2 cellular contexts compared by ENCODE assay signal in the genomic region with DNA sequence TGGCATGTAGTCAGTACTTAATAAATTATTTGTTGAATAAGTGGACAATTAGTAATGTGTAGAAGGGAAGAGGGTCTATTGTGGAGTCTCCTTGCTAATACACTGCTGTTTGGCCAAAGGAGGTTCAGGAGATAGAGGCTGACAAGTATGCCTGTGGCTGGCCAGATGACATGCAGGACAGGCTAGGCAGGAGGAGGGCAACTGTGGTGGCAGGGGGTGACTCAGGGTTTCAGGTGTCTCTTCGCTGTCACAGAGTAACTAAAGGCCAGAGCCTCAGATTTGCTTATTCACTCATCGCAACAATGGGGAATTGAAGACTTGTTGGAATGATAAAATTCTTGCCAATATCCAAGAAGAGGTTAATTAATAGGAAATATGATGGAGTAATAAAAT.
TF ChIP-seq lines count a peak whose summit lies in the region.

No MANE protein-coding gene starts in this region.

TF ChIP-seq in HCT116, 20 proteins besides CTCF, POLR2A, EP300 and RAD21:
- TF ChIP-seq CBX3 (IDR thresholded peaks at IDR 0.05; ENCODE audit: low read depth) (no peak), SIN3A (IDR thresholded peaks at IDR 0.05; ENCODE audit: low read depth) (no peak), POLR2AphosphoS5 (IDR thresholded peaks at IDR 0.05; ENCODE audit: low read depth, low read length) (no peak), EZH2 (IDR thresholded peaks at IDR 0.05) (no peak)
TF ChIP-seq in HCT116: peak in this region for 0.

TF ChIP-seq in K562, 482 proteins besides CTCF, POLR2A, EP300 and RAD21:
- TF ChIP-seq ZNF316 (IDR thresholded peaks at IDR 0.05) (peak; percentile 78), C11orf30 (IDR thresholded peaks at IDR 0.05; ENCODE audit: low read depth) (peak; percentile 29; the same call in 1 of the 2 replicates), NCOA4 (IDR thresholded peaks at IDR 0.05; ENCODE audit: partially characterized antibody) (no peak), NFE2 (IDR thresholded peaks at IDR 0.05; ENCODE audit: low read depth) (peak; percentile 61), MAFG (tag; conservative IDR thresholded peaks at IDR 0.05) (peak; percentile 49; the same call in 1 of the 2 replicates), DPF2 (IDR thresholded peaks at IDR 0.05) (peak; percentile 37; the same call in 1 of the 2 replicates), CC2D1A (IDR thresholded peaks at IDR 0.05) (no peak), JUND (IDR thresholded peaks at IDR 0.05; ENCODE audit: borderline replicate concordance, low read depth, low read length) (no peak), JUND (tag; IDR thresholded peaks at IDR 0.05; ENCODE audit: borderline replicate concordance, low read depth, low read length) (no peak), ZBTB8A (IDR thresholded peaks at IDR 0.05; ENCODE audit: partially characterized antibody) (no peak), ZNF644 (tag; IDR thresholded peaks at IDR 0.05; ENCODE audit: low read depth) (no peak), CBFA2T3 (IDR thresholded peaks at IDR 0.05) (no peak), ZNF507 (tag; conservative IDR thresholded peaks at IDR 0.05) (no peak), SMARCB1 (IDR thresholded peaks at IDR 0.05; ENCODE audit: insufficient read length, low read depth) (no peak), SAFB (IDR thresholded peaks at IDR 0.05; ENCODE audit: borderline replicate concordance, low read depth, low read length) (no peak)
- TF ChIP-seq, protein P1, sequence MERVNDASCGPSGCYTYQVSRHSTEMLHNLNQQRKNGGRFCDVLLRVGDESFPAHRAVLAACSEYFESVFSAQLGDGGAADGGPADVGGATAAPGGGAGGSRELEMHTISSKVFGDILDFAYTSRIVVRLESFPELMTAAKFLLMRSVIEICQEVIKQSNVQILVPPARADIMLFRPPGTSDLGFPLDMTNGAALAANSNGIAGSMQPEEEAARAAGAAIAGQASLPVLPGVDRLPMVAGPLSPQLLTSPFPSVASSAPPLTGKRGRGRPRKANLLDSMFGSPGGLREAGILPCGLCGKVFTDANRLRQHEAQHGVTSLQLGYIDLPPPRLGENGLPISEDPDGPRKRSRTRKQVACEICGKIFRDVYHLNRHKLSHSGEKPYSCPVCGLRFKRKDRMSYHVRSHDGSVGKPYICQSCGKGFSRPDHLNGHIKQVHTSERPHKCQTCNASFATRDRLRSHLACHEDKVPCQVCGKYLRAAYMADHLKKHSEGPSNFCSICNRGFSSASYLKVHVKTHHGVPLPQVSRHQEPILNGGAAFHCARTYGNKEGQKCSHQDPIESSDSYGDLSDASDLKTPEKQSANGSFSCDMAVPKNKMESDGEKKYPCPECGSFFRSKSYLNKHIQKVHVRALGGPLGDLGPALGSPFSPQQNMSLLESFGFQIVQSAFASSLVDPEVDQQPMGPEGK (CRISPR knock-in tag; IDR thresholded peaks at IDR 0.05; ENCODE audit: borderline replicate concordance): no peak
- TF ChIP-seq, protein P2, sequence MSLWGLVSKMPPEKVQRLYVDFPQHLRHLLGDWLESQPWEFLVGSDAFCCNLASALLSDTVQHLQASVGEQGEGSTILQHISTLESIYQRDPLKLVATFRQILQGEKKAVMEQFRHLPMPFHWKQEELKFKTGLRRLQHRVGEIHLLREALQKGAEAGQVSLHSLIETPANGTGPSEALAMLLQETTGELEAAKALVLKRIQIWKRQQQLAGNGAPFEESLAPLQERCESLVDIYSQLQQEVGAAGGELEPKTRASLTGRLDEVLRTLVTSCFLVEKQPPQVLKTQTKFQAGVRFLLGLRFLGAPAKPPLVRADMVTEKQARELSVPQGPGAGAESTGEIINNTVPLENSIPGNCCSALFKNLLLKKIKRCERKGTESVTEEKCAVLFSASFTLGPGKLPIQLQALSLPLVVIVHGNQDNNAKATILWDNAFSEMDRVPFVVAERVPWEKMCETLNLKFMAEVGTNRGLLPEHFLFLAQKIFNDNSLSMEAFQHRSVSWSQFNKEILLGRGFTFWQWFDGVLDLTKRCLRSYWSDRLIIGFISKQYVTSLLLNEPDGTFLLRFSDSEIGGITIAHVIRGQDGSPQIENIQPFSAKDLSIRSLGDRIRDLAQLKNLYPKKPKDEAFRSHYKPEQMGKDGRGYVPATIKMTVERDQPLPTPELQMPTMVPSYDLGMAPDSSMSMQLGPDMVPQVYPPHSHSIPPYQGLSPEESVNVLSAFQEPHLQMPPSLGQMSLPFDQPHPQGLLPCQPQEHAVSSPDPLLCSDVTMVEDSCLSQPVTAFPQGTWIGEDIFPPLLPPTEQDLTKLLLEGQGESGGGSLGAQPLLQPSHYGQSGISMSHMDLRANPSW (CRISPR knock-in tag; IDR thresholded peaks at IDR 0.05): 0 out of 2 replicates have a peak, but pooled peaks have one; percentile 44
- TF ChIP-seq, protein P3, sequence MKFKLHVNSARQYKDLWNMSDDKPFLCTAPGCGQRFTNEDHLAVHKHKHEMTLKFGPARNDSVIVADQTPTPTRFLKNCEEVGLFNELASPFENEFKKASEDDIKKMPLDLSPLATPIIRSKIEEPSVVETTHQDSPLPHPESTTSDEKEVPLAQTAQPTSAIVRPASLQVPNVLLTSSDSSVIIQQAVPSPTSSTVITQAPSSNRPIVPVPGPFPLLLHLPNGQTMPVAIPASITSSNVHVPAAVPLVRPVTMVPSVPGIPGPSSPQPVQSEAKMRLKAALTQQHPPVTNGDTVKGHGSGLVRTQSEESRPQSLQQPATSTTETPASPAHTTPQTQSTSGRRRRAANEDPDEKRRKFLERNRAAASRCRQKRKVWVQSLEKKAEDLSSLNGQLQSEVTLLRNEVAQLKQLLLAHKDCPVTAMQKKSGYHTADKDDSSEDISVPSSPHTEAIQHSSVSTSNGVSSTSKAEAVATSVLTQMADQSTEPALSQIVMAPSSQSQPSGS (CRISPR knock-in tag; IDR thresholded peaks at IDR 0.05): no peak
